Comparison of ENCODE assay signal across 8 cellular contexts in the genomic region with DNA sequence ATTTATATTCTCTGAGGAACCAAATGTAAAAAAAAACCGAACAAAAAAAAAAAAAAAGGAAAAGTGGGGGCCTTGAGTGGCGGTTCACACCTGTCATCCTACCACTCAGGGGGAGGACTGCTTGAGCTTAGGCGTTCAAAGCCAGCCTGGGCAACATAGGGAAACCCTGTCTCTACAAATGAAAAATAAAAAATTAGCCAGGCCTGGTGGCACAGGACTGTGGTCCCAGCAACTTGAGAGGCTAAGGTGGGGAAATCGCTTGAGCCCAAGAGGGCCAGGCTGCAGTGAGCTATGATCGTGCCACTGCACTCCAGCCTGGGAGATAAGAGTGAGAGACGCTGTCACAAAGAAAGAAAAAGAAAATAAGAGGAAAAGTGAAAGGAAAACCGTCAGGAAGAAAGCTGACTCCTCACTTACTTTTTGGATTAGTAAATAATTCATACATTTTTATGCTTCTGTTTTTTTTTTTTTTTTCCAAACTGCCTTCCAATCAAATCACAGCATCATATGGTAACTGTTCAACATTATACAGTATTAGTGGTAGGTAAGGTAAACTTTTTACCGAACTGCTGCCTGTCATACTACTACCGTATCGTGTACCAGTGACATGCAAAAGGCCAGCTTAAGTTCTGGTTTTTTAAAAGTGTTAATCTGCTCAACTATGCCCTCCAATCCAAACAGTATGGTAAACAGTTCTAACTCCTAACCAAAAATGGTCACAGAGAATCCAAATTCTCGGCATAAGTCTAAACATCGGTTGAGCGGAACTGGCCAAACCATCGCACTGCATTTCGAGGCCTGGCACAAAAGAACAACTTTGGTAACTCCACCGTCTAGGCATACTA. TPM values are rescaled to one million over a fixed set of nuclear protein-coding genes. Genes with fewer than 3 reads are reported as not detected.
DNase-seq lines count a peak whose midpoint lies in the region; ATAC-seq, FAIRE-seq and TF ChIP-seq lines count a peak whose summit lies in the region.

No MANE protein-coding gene starts in this region.

- no peak for DNase-seq in CD4-positive, alpha-beta T cell
- DNase-seq in GM19239 (ENCODE audit: insufficient read length, low spot score): no peak
- DNase-seq in natural killer cell treated with Interleukin-12 subunit alpha and Interleukin-12 subunit beta and Interleukin-15 and Interleukin-18, amount 100 ng/mL, for 72 hours (ENCODE audit: low spot score): no peak
- DNase-seq in NCI-H748 (lab: John Stamatoyannopoulos, UW; ENCODE audit: unreplicated experiment): no peak
- DNase-seq in stimulated activated CD4-positive, alpha-beta T cell treated with anti-CD3 and anti-CD28 coated beads, Interleukin-2, amount 100 ng/mL, for 24 hours: no peak

- FAIRE-seq in GM19239 (lab: Jason Lieb, UNC): peak; percentile 81

- peak; percentile 55 for ATAC-seq in CD4-positive, alpha-beta T cell (ENCODE audit: poor library complexity)
- ATAC-seq in HG03342 (IDR thresholded peaks at IDR 0.05; ENCODE audit: unreplicated experiment): peak; percentile 11
- ATAC-seq in natural killer cell treated with Interleukin-12 subunit alpha and Interleukin-12 subunit beta and Interleukin-15 and Interleukin-18, amount 100 ng/mL, for 72 hours: peak; percentile 0 to 10

- peaks cover 43% of the 10 kb centered on the region for H3K4me1 Mint-ChIP-seq in CD4-positive, alpha-beta T cell (ENCODE audit: low read depth)
- peaks cover 23% of the 10 kb centered on the region for H3K4me1 Mint-ChIP-seq in T-helper 1 cell treated with Interleukin-12 subunit alpha and Interleukin-12 subunit beta and Interleukin-4 antibody, amounts not matched to agents 30 μg/mL and 1 μg/mL, for 36 hours (ENCODE audit: low read depth)
- H3K4me1 Mint-ChIP-seq in natural killer cell treated with Interleukin-12 subunit alpha and Interleukin-12 subunit beta and Interleukin-15 and Interleukin-18, amount 100 ng/mL, for 72 hours (ENCODE audit: low read depth in 2 of 2): peaks cover 23 to 25% of the 10 kb centered on the region in 2 donors

- peaks cover 56% of the 10 kb centered on the region for H3K36me3 Mint-ChIP-seq in CD4-positive, alpha-beta T cell (ENCODE audit: low read depth)
- H3K36me3 Mint-ChIP-seq in T-helper 1 cell treated with Interleukin-12 subunit alpha and Interleukin-12 subunit beta and Interleukin-4 antibody, amounts not matched to agents 30 μg/mL and 1 μg/mL, for 36 hours (ENCODE audit: low read depth): peaks cover 21% of the 10 kb centered on the region
- H3K36me3 Mint-ChIP-seq in natural killer cell treated with Interleukin-12 subunit alpha and Interleukin-12 subunit beta and Interleukin-15 and Interleukin-18, amount 100 ng/mL, for 72 hours: peaks cover 2% of the 10 kb centered on the region

- peak overlapping the region; percentile 80 to 97 for H3K4me3 ChIP-seq in esophagus (ENCODE audit: low read depth in 1 of 2, low read length in 2 of 2)

- TF ChIP-seq CTCF in CD4-positive, alpha-beta T cell (IDR thresholded peaks at IDR 0.05): no peak

- peak overlapping the region; percentile 97 for H3K27ac ChIP-seq in CD4-positive, alpha-beta T cell (ENCODE audit: low read depth, low read length)
- H3K27ac ChIP-seq in esophagus (ENCODE audit: low read depth in 2 of 2, low read length in 1 of 2): peak overlapping the region; percentile 95 to 97

- peak overlapping the region; percentile 97 for H3K4me3 Mint-ChIP-seq in CD4-positive, alpha-beta T cell
- H3K4me3 Mint-ChIP-seq in T-helper 1 cell treated with Interleukin-12 subunit alpha and Interleukin-12 subunit beta and Interleukin-4 antibody, amounts not matched to agents 30 μg/mL and 1 μg/mL, for 36 hours: peak overlapping the region; percentile 95
- H3K4me3 Mint-ChIP-seq in natural killer cell treated with Interleukin-12 subunit alpha and Interleukin-12 subunit beta and Interleukin-15 and Interleukin-18, amount 100 ng/mL, for 72 hours: peak overlapping the region; percentile 93

- H3K27me3 ChIP-seq in CD4-positive, alpha-beta T cell (ENCODE audit: control insufficient read depth, insufficient read depth, low read length): no peaks in the 10 kb centered on the region
- no peaks in the 10 kb centered on the region for H3K27me3 ChIP-seq in esophagus (ENCODE audit: control insufficient read depth in 1 of 2, insufficient read depth in 2 of 2, low read length in 2 of 2)

- CTCF ChIA-PET in CD4-positive, alpha-beta T cell (lab: Charles Lee): interaction anchor here (0.6 to 0.8 kb wide), 2 partner anchors 10 to 213 kb away, joined by 3 to 4 read pairs; no protein-coding TSS in a partner anchor

- intact Hi-C loops in CD4-positive, alpha-beta T cell (cut with DNase I, micrococcal nuclease): loop anchor here (2.0 to 10.0 kb wide), 11 partner anchors 26 to 690 kb away; partner anchors contain the start of genes SKIL (in 2 of the 2), LRRC31 (in 1 of the 2), MYNN (in 1 of the 2) and PRKCI (in 1 of the 2)

- no peaks in the 10 kb centered on the region for H3K9me3 ChIP-seq in CD4-positive, alpha-beta T cell (ENCODE audit: control insufficient read depth, low read length)
- H3K9me3 ChIP-seq in esophagus (ENCODE audit: control insufficient read depth in 2 of 2, insufficient read depth in 1 of 2, low read depth in 1 of 2, low read length in 1 of 2): no peaks in the 10 kb centered on the region

- H3K4me1 ChIP-seq in esophagus (ENCODE audit: control insufficient read depth in 2 of 2, insufficient read depth in 2 of 2, low read length in 1 of 2): no peaks in the 10 kb centered on the region

- peak overlapping the region; percentile 100 for H3K27ac Mint-ChIP-seq in CD4-positive, alpha-beta T cell
- peak overlapping the region; percentile 99 for H3K27ac Mint-ChIP-seq in T-helper 1 cell treated with Interleukin-12 subunit alpha and Interleukin-12 subunit beta and Interleukin-4 antibody, amounts not matched to agents 30 μg/mL and 1 μg/mL, for 36 hours
- H3K27ac Mint-ChIP-seq in natural killer cell treated with Interleukin-12 subunit alpha and Interleukin-12 subunit beta and Interleukin-15 and Interleukin-18, amount 100 ng/mL, for 72 hours: peak overlapping the region; percentile 92 to 98

- WGBS in esophagus, 2 donors: 5 to 6% methylated on average over 16 of the region's 16 CpGs

- POLR2A ChIA-PET in CD4-positive, alpha-beta T cell (lab: Charles Lee): interaction anchor here (0.5 to 4.1 kb wide), 14 partner anchors 9 to 1796 kb away, joined by 3 to 43 read pairs (median 8); partner anchors contain the start of genes MYNN, PRKCI, RPL22L1 and SEC62

- peaks cover 0 to 9% of the 10 kb centered on the region in 2 donors for H3K36me3 ChIP-seq in esophagus (ENCODE audit: control insufficient read depth in 2 of 2, insufficient read depth in 2 of 2, low read length in 1 of 2)

- no peaks in the 10 kb centered on the region for H3K27me3 Mint-ChIP-seq in CD4-positive, alpha-beta T cell
- no peaks in the 10 kb centered on the region for H3K27me3 Mint-ChIP-seq in T-helper 1 cell treated with Interleukin-12 subunit alpha and Interleukin-12 subunit beta and Interleukin-4 antibody, amounts not matched to agents 30 μg/mL and 1 μg/mL, for 36 hours (ENCODE audit: low read depth)
- no peaks in the 10 kb centered on the region for H3K27me3 Mint-ChIP-seq in natural killer cell treated with Interleukin-12 subunit alpha and Interleukin-12 subunit beta and Interleukin-15 and Interleukin-18, amount 100 ng/mL, for 72 hours

- H3K9me3 Mint-ChIP-seq in CD4-positive, alpha-beta T cell: no peaks in the 10 kb centered on the region
- H3K9me3 Mint-ChIP-seq in T-helper 1 cell treated with Interleukin-12 subunit alpha and Interleukin-12 subunit beta and Interleukin-4 antibody, amounts not matched to agents 30 μg/mL and 1 μg/mL, for 36 hours: no peaks in the 10 kb centered on the region
- H3K9me3 Mint-ChIP-seq in natural killer cell treated with Interleukin-12 subunit alpha and Interleukin-12 subunit beta and Interleukin-15 and Interleukin-18, amount 100 ng/mL, for 72 hours: no peaks in the 10 kb centered on the region

RNA-seq across cellular contexts. Expression of gene PHC3, which starts 1.2 kb away (rescaled TPM):
- 100 to 1,000 TPM; 143 to 150 TPM for total RNA-seq in CD4-positive, alpha-beta T cell
- polyA plus RNA-seq in esophagus: 1 to 10 TPM; 3.4 to 5.4 TPM
- 10 to 100 TPM; 53.2 to 77.6 TPM for total RNA-seq in natural killer cell treated with Interleukin-12 subunit alpha and Interleukin-12 subunit beta and Interleukin-15 and Interleukin-18, amount 100 ng/mL, for 72 hours

RNA-seq across cellular contexts. Expression of gene PRKCI, which starts 41.9 kb away (rescaled TPM):
- total RNA-seq in CD4-positive, alpha-beta T cell: 10 to 100 TPM; 16.4 to 18.0 TPM
- 10 to 100 TPM; 12.9 to 15.1 TPM for polyA plus RNA-seq in esophagus
- total RNA-seq in natural killer cell treated with Interleukin-12 subunit alpha and Interleukin-12 subunit beta and Interleukin-15 and Interleukin-18, amount 100 ng/mL, for 72 hours: 10 to 100 TPM; 12.4 to 26.3 TPM

Comparison
In these comparisons a context has a peak if more than half of its experiments do, and no peak if none do; other contexts are left out.
1. ATAC-seq: peak in every context shown above with its lines; median percentile 55 in CD4-positive, alpha-beta T cell; 11 in HG03342; 5 in natural killer cell treated with Interleukin-12 subunit alpha and Interleukin-12 subunit beta and Interleukin-15 and Interleukin-18, amount 100 ng/mL, for 72 hours.